Comparison of ENCODE assay signal across 25 cellular contexts in the genomic region with DNA sequence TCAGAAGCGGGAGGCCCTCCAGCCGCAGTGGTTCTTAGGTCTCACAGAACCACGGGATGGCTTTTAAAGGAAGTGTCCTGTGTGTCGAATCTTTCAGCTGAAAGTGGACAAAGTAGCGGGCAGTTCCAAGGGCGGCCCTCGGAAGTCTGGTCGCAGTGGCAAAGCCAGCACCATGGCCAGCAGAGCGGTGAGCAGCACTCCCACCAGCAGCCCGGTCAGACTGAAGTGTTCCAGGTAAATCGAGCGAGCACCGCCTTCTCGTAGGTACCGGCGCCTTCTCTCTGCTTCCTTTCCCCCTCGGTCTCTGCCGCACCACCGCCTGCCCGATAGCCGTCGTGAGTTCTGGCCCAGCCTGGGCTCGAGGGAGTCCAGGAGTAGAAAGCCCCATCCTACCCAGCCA.
"Had no signal": no experiment of that assay in that cellular context is flagged by ENCODE, and none has a peak within 500 bp of the region (broad histone marks: within the 10 kb centered on the region; RNA-seq: fewer than 3 reads in every experiment).

No MANE protein-coding gene starts in this region.

- H3K36me3 ChIP-seq: gastrocnemius medialis, neural progenitor cell, ovary, spleen, thoracic aorta, upper lobe of left lung, uterus had no signal

- H3K4me2 ChIP-seq: neural progenitor cell had no signal

- H3K27me3 Mint-ChIP-seq: stimulated activated memory B cell treated with anti-CD40 and anti-IgM and Interleukin-4, amounts not matched to agents 10 μg/mL and 1 μg/mL and 100 μg/mL, for 72 hours; stimulated activated naive CD8-positive, alpha-beta T cell treated with anti-CD3 and anti-CD28 coated beads, Interleukin-15, Interleukin-2, amounts not matched to agents 100 ng/mL and 50 ng/mL, for 24 hours had no signal

- H3K27ac Mint-ChIP-seq: effector memory CD8-positive, alpha-beta T cell; memory B cell; nephron; neural progenitor cell; stimulated activated memory B cell treated with anti-CD40 and anti-IgM and Interleukin-4, amounts not matched to agents 10 μg/mL and 1 μg/mL and 100 μg/mL, for 72 hours; stimulated activated naive CD8-positive, alpha-beta T cell treated with anti-CD3 and anti-CD28 coated beads, Interleukin-15, Interleukin-2, amounts not matched to agents 100 ng/mL and 50 ng/mL, for 24 hours had no signal

- H3K4me1 ChIP-seq: gastrocnemius medialis, neural progenitor cell, psoas muscle, spleen, tibial nerve, upper lobe of left lung, uterus had no signal

- H2AFZ ChIP-seq: neural progenitor cell had no signal

- H3K9me3 Mint-ChIP-seq: effector memory CD8-positive, alpha-beta T cell; memory B cell; naive thymus-derived CD4-positive, alpha-beta T cell; nephron; neural progenitor cell; stimulated activated memory B cell treated with anti-CD40 and anti-IgM and Interleukin-4, amounts not matched to agents 10 μg/mL and 1 μg/mL and 100 μg/mL, for 72 hours; stimulated activated naive CD8-positive, alpha-beta T cell treated with anti-CD3 and anti-CD28 coated beads, Interleukin-15, Interleukin-2, amounts not matched to agents 100 ng/mL and 50 ng/mL, for 24 hours had no signal

- DNase-seq: effector memory CD8-positive, alpha-beta T cell; foreskin fibroblast; gastrocnemius medialis; midbrain; naive thymus-derived CD4-positive, alpha-beta T cell; nucleus accumbens; ovary; psoas muscle; right cardiac atrium; spleen; stimulated activated CD4-positive, alpha-beta T cell treated with anti-CD3 and anti-CD28 coated beads, Interleukin-4, amount 100 ng/mL, for 4 hours; uterus had no signal

- H3K4me1 Mint-ChIP-seq: memory B cell; nephron; neural progenitor cell; stimulated activated memory B cell treated with anti-CD40 and anti-IgM and Interleukin-4, amounts not matched to agents 10 μg/mL and 1 μg/mL and 100 μg/mL, for 72 hours had no signal

- H3K27ac ChIP-seq: coronary artery, gastrocnemius medialis, neural progenitor cell, ovary, psoas muscle, skin epidermis, spleen, thoracic aorta, tibial nerve, upper lobe of left lung, uterus had no signal

- H3K4me3 Mint-ChIP-seq: effector memory CD8-positive, alpha-beta T cell; memory B cell; naive thymus-derived CD4-positive, alpha-beta T cell; nephron; neural progenitor cell; stimulated activated memory B cell treated with anti-CD40 and anti-IgM and Interleukin-4, amounts not matched to agents 10 μg/mL and 1 μg/mL and 100 μg/mL, for 72 hours; stimulated activated naive CD8-positive, alpha-beta T cell treated with anti-CD3 and anti-CD28 coated beads, Interleukin-15, Interleukin-2, amounts not matched to agents 100 ng/mL and 50 ng/mL, for 24 hours had no signal

- H3K9ac ChIP-seq: neural progenitor cell had no signal

- H3K36me3 Mint-ChIP-seq: memory B cell; naive thymus-derived CD4-positive, alpha-beta T cell; stimulated activated memory B cell treated with anti-CD40 and anti-IgM and Interleukin-4, amounts not matched to agents 10 μg/mL and 1 μg/mL and 100 μg/mL, for 72 hours had no signal

- H3K4me3 ChIP-seq: coronary artery, gastrocnemius medialis, lung, neural progenitor cell, ovary, psoas muscle, skin epidermis, spleen, thoracic aorta, tibial nerve, upper lobe of left lung, uterus had no signal

- H3K27me3 ChIP-seq: gastrocnemius medialis, neural progenitor cell, ovary, spleen, tibial nerve, upper lobe of left lung, uterus had no signal

- H3K9me3 ChIP-seq: gastrocnemius medialis, ovary, psoas muscle, spleen, thoracic aorta, tibial nerve, upper lobe of left lung, uterus had no signal

- ATAC-seq: effector memory CD8-positive, alpha-beta T cell; esophagus mucosa; gastrocnemius medialis; naive thymus-derived CD4-positive, alpha-beta T cell; psoas muscle; right cardiac atrium; stimulated activated memory B cell treated with anti-CD40 and anti-IgM and Interleukin-4, amounts not matched to agents 10 μg/mL and 1 μg/mL and 100 μg/mL, for 72 hours had no signal

- FAIRE-seq: keratinocyte had no signal
